ENCODE assay signal across 26 cellular contexts in genomic region chr11:75700940-75701339, GRCh38. TPM values are rescaled to one million over a fixed set of nuclear protein-coding genes. Genes with fewer than 3 reads are reported as not detected.
"Had no signal": no experiment of that assay in that cellular context is flagged by ENCODE, and none has a peak within 500 bp of the region (broad histone marks: within the 10 kb centered on the region; RNA-seq: fewer than 3 reads in every experiment).

No MANE protein-coding gene starts in this region.

- H3K36me3 ChIP-seq: pancreas, prostate gland, right lobe of liver, tibial nerve, uterus had no signal

- H3K4me3 ChIP-seq: pancreas, prostate gland, right lobe of liver, smooth muscle cell, tibial nerve, uterus had no signal

- H3K9me3 ChIP-seq: pancreas, prostate gland, right lobe of liver, tibial nerve, uterus had no signal

- H3K4me1 ChIP-seq: pancreas, prostate gland, uterus had no signal

- ATAC-seq: left lobe of liver; naive thymus-derived CD8-positive, alpha-beta T cell; pancreas; right lobe of liver; stimulated activated memory B cell treated with anti-CD40 and anti-IgM and Interleukin-4, amounts not matched to agents 10 μg/mL and 1 μg/mL and 100 μg/mL, for 72 hours; stimulated activated naive CD8-positive, alpha-beta T cell treated with anti-CD3 and anti-CD28 coated beads, Interleukin-15, amount 100 ng/mL, for 72 hours had no signal

- DNase-seq: glutamatergic neuron; hypothalamus; immature natural killer cell; kidney; naive thymus-derived CD8-positive, alpha-beta T cell; nucleus accumbens; pancreas; posterior cingulate gyrus; retina; right lobe of liver; stimulated activated CD4-positive, alpha-beta T cell treated with anti-CD3 and anti-CD28 coated beads, Interleukin-1b, Interleukin-23, amount 100 ng/mL, for 48 hours; stimulated activated CD4-positive, alpha-beta T cell treated with anti-CD3 and anti-CD28 coated beads, Interleukin-2, amount 100 ng/mL, for 48 hours; stimulated activated CD4-positive, alpha-beta T cell treated with anti-CD3 and anti-CD28 coated beads, Interleukin-4, amount 100 ng/mL, for 4 hours; stimulated activated CD8-positive, alpha-beta memory T cell treated with anti-CD3 and anti-CD28 coated beads, Interleukin-4, amount 100 ng/mL, for 48 hours; stimulated activated naive CD4-positive, alpha-beta T cell treated with Interleukin-2 at 50 U/mL for 16 hours; stimulated activated naive CD8-positive, alpha-beta T cell treated with anti-CD3 and anti-CD28 coated beads, Interleukin-15, amount 100 ng/mL, for 72 hours; substantia nigra had no signal

- H3K27me3 ChIP-seq: pancreas, right lobe of liver, tibial nerve, uterus had no signal

- H3K27ac ChIP-seq: pancreas, prostate gland, right lobe of liver, tibial nerve, uterus had no signal

- H3K4me2 ChIP-seq: smooth muscle cell had no signal

RNA-seq across cellular contexts. Expression of gene MOGAT2, which starts 16.7 kb away (rescaled TPM):
- total RNA-seq: kidney; lung microvascular endothelial cell; naive thymus-derived CD8-positive, alpha-beta T cell; neural crest cell; osteoblast; smooth muscle cell; tibial nerve had no signal

RNA-seq across cellular contexts. Expression of gene MAP6, which starts 32.1 kb away (rescaled TPM):
- total RNA-seq: naive thymus-derived CD8-positive, alpha-beta T cell had no signal
